Comparison of ENCODE assay signal across 8 cellular contexts in genomic region chr15:63212050-63212973, GRCh38. TPM values are rescaled to one million over a fixed set of nuclear protein-coding genes. Genes with fewer than 3 reads are reported as not detected.
A peak's percentile ranks its signal among the peaks of the same experiment; 100 is the strongest.
DNase-seq lines count a peak whose midpoint lies in the region; ATAC-seq and TF ChIP-seq lines count a peak whose summit lies in the region.

No MANE protein-coding gene starts in this region.

- no peaks in the 10 kb centered on the region for H3K79me2 ChIP-seq in trophoblast cell (ENCODE audit: control insufficient read depth, insufficient read depth, low read length, poor library complexity)

- no CpG with 5 or more reads among the region's 10 CpGs for WGBS in trophoblast cell (ENCODE audit: extremely low coverage, insufficient coverage, insufficient read length)

- H3K27me3 ChIP-seq in trophoblast cell (ENCODE audit: insufficient read depth, low read length), result no peaks in the 10 kb centered on the region
- no peaks in the 10 kb centered on the region for H3K27me3 ChIP-seq in WERI-Rb-1 (ENCODE audit: insufficient read depth, low read depth, severe bottlenecking)

- H3K27ac ChIP-seq in trophoblast cell (ENCODE audit: low read depth, low read length) (no peak overlapping the region), WERI-Rb-1 (no peak overlapping the region)

- no peak for TF ChIP-seq CTCF in WERI-Rb-1 (IDR thresholded peaks at IDR 0.05; ENCODE audit: low read depth, low read length)

- H3K4me3 ChIP-seq in trophoblast cell (ENCODE audit: low read depth, low read length) (no peak overlapping the region), WERI-Rb-1 (ENCODE audit: low read depth, low read length) (no peak overlapping the region)

- H3K79me1 ChIP-seq in trophoblast cell (ENCODE audit: low read length), result no peaks in the 10 kb centered on the region

- no peaks in the 10 kb centered on the region for H3K4me1 ChIP-seq in trophoblast cell (ENCODE audit: control insufficient read depth in 1 of 2, insufficient read depth in 2 of 2, low read length in 2 of 2)

- no peaks in the 10 kb centered on the region for H3K9me3 ChIP-seq in trophoblast cell (ENCODE audit: insufficient read depth, low read depth, low read length)
- H3K9me3 ChIP-seq in WERI-Rb-1 (ENCODE audit: severe bottlenecking), result no peaks in the 10 kb centered on the region

- no peak overlapping the region for H4K8ac ChIP-seq in trophoblast cell (ENCODE audit: low read depth, low read length)

- H3K36me3 ChIP-seq in trophoblast cell (ENCODE audit: control insufficient read depth in 1 of 2, insufficient read depth in 2 of 2, low read length in 2 of 2) (no peaks in the 10 kb centered on the region), WERI-Rb-1 (no peaks in the 10 kb centered on the region)

- H2BK120ac ChIP-seq in trophoblast cell (ENCODE audit: insufficient read depth, low read length, poor library complexity), result no peak overlapping the region

- H3K23ac ChIP-seq in trophoblast cell (ENCODE audit: low read length), result no peak overlapping the region

- ATAC-seq in GM21576 (IDR thresholded peaks at IDR 0.05; ENCODE audit: unreplicated experiment), result no peak

- no peak overlapping the region for H2BK5ac ChIP-seq in trophoblast cell (ENCODE audit: low read depth, low read length, poor library complexity)

- H3K9ac ChIP-seq in trophoblast cell (ENCODE audit: low read length), result no peak overlapping the region

- no peak overlapping the region for H3K14ac ChIP-seq in trophoblast cell (ENCODE audit: low read length)

- H4K12ac ChIP-seq in trophoblast cell (ENCODE audit: low read depth, low read length), result no peak overlapping the region

- no peak overlapping the region for H2AK5ac ChIP-seq in trophoblast cell (ENCODE audit: low read length)

- H4K91ac ChIP-seq in trophoblast cell (ENCODE audit: low read depth, low read length), result no peak overlapping the region

- no peak overlapping the region for H3K18ac ChIP-seq in trophoblast cell (ENCODE audit: low read length)

- no peak overlapping the region for H2BK12ac ChIP-seq in trophoblast cell (ENCODE audit: low read length)

- H3K4me2 ChIP-seq in trophoblast cell (ENCODE audit: low read length), result no peak overlapping the region

- DNase-seq in stimulated activated CD4-positive, alpha-beta T cell treated with anti-CD3 and anti-CD28 coated beads, Interleukin-4, amount 100 ng/mL, for 24 hours, result peak; percentile 28
- no peak for DNase-seq in stimulated activated CD4-positive, alpha-beta T cell treated with anti-CD3 and anti-CD28 coated beads, Interleukin-15, amount 100 ng/mL, for 24 hours
- peak; percentile 11 to 60 for DNase-seq in NOMO-1 (lab: John Stamatoyannopoulos, UW; ENCODE audit: unreplicated experiment in 2 of 2)
- DNase-seq in dermis microvascular lymphatic vessel endothelial cell (ENCODE audit: low read depth in 2 of 2), result peak; percentile 60 to 61
- peak; percentile 71 to 96 for DNase-seq in trophoblast cell
- no peak for DNase-seq in NCI-H524 (lab: John Stamatoyannopoulos, UW)
- no peak for DNase-seq in WERI-Rb-1

- H3K4ac ChIP-seq in trophoblast cell (ENCODE audit: low read depth, low read length), result no peak overlapping the region

- H2AFZ ChIP-seq in trophoblast cell (ENCODE audit: insufficient read depth, low read length, poor library complexity), result no peak overlapping the region

RNA-seq across cellular contexts. Expression of gene RAB8B, which starts 22.9 kb away (rescaled TPM):
- total RNA-seq in dermis microvascular lymphatic vessel endothelial cell, result 55.8 and 56.8 TPM in 2 replicates
- 72.5 and 74.2 TPM in 2 replicates for polyA plus RNA-seq in trophoblast cell (2013)

RNA-seq across cellular contexts. Expression of gene RPS27L, which starts 55.0 kb away (rescaled TPM):
- total RNA-seq in dermis microvascular lymphatic vessel endothelial cell, result 245 and 318 TPM in 2 replicates
- polyA plus RNA-seq in trophoblast cell (2013), result 222 TPM in 2 replicates

Comparison
In these comparisons a context has a peak if more than half of its experiments do, and no peak if none do; other contexts are left out.
1. DNase-seq: peak in stimulated activated CD4-positive, alpha-beta T cell treated with anti-CD3 and anti-CD28 coated beads, Interleukin-4, amount 100 ng/mL, for 24 hours (single experiment), NOMO-1 (2 of 2), dermis microvascular lymphatic vessel endothelial cell (2 of 2) and trophoblast cell (2 of 2); none in stimulated activated CD4-positive, alpha-beta T cell treated with anti-CD3 and anti-CD28 coated beads, Interleukin-15, amount 100 ng/mL, for 24 hours (single experiment), NCI-H524 (0 of 2) and WERI-Rb-1 (single experiment).